In the genomic region with DNA sequence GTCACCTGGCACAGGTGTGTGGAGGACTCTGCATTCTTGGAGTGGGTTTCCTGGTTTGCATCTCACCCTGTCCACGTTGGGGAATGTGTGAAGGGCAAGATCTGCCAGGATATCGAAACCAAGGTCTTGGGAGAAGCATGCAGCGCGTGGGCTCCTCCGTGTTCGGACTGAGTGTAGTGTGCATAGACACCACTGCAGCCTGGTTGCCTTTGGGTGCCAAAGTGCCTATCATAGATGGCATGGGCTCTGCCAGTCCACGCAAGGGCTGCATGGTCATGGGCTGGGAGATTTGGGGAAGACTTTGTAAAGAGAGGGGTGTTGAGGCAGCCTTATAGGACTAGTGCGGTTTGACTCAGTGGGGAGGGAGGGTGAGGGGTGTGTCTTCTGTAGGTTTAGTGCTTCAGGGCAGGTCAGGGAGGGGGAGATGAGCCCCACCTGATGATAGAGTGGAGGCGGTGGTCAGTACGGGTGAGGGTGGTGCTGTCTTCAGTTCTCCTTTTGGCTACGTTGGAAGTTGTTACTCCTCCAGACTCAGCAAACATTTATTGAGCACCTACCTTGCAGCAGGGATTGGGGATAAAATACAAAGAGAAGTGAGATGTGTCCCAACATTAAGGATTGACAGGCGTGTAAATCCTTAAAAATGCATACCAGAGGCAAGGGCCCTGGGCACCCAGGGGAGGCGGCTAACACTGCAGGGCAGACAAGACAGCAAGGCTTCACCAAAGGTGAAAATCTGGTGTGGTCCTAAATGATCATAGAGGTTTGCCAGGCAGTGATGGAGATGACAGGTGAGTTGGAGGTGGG, we compare ENCODE assay signal across 32 cellular contexts. TPM values are rescaled to one million over a fixed set of nuclear protein-coding genes. Genes with fewer than 3 reads are reported as not detected.
DNase-seq lines count a peak whose midpoint lies in the region; ATAC-seq, FAIRE-seq and TF ChIP-seq lines count a peak whose summit lies in the region.
"Had no signal": no experiment of that assay in that cellular context is flagged by ENCODE, and none has a peak within 500 bp of the region (broad histone marks: within the 10 kb centered on the region; RNA-seq: fewer than 3 reads in every experiment).

No MANE protein-coding gene starts in this region.

- H3K9me3 ChIP-seq in HepG2 (ENCODE audit: low read length) = no peaks in the 10 kb centered on the region
- H3K9me3 ChIP-seq in right lobe of liver = no peaks in the 10 kb centered on the region
- H3K9me3 ChIP-seq in mesenchymal stem cell (ENCODE audit: control insufficient read depth, low read length) = no peaks in the 10 kb centered on the region
- H3K9me3 ChIP-seq in upper lobe of right lung = no peaks in the 10 kb centered on the region
- no peaks in the 10 kb centered on the region for H3K9me3 ChIP-seq in endodermal cell (ENCODE audit: control insufficient read depth, low read length)
- H3K9me3 ChIP-seq: adrenal gland, pancreas, thyroid gland had no signal

- no peak overlapping the region for H2BK120ac ChIP-seq in mesenchymal stem cell (ENCODE audit: low read depth, low read length)

- no peak overlapping the region for H2AK5ac ChIP-seq in mesenchymal stem cell (ENCODE audit: low read length, severe bottlenecking)

- TF ChIP-seq CTCF in HepG2 (CRISPR knock-in tag; IDR thresholded peaks at IDR 0.05) (no peak), right lobe of liver (IDR thresholded peaks at IDR 0.05) (no peak), KMS-11 (conservative IDR thresholded peaks at IDR 0.05; ENCODE audit: low read depth, low read length) (no peak), upper lobe of right lung (IDR thresholded peaks at IDR 0.05) (no peak), glutamatergic neuron (IDR thresholded peaks at IDR 0.05; ENCODE audit: partially characterized antibody, unreplicated experiment) (no peak), endodermal cell (conservative IDR thresholded peaks at IDR 0.05) (no peak)

- H3K4me1 Mint-ChIP-seq in glutamatergic neuron (ENCODE audit: low read depth, unreplicated experiment) (peaks cover 13% of the 10 kb centered on the region), endodermal cell (no peaks in the 10 kb centered on the region)
- H3K4me1 Mint-ChIP-seq: brain had no signal

- H2BK5ac ChIP-seq in mesenchymal stem cell (ENCODE audit: low read depth, low read length, poor library complexity, severe bottlenecking) = no peak overlapping the region

- no peak overlapping the region for H3K4me3 ChIP-seq in HepG2 (replicated peaks in 1 of 3; ENCODE audit: insufficient read depth in 1 of 3, low read depth in 2 of 3, low read length in 3 of 3)
- H3K4me3 ChIP-seq in right lobe of liver = no peak overlapping the region
- no peak overlapping the region for H3K4me3 ChIP-seq in KMS-11 (IDR thresholded peaks at IDR 0.05; ENCODE audit: insufficient read depth, low read depth, low read length)
- no peak overlapping the region for H3K4me3 ChIP-seq in mesenchymal stem cell (ENCODE audit: insufficient read depth in 1 of 2, low read depth in 1 of 2, low read length in 2 of 2)
- H3K4me3 ChIP-seq in upper lobe of right lung = no peak overlapping the region
- no peak overlapping the region for H3K4me3 ChIP-seq in endodermal cell (ENCODE audit: low read length)
- H3K4me3 ChIP-seq: adrenal gland, pancreas, thyroid gland had no signal

- no peak overlapping the region for H3K14ac ChIP-seq in mesenchymal stem cell (ENCODE audit: low read length in 2 of 2)

- no peak overlapping the region for H2BK15ac ChIP-seq in mesenchymal stem cell (ENCODE audit: low read depth, poor library complexity, severe bottlenecking)

- no peaks in the 10 kb centered on the region for H4K20me1 ChIP-seq in HepG2 (ENCODE audit: insufficient read depth, low read length)
- H4K20me1 ChIP-seq in KMS-11 (ENCODE audit: insufficient read depth) = no peaks in the 10 kb centered on the region

- no peak for TF ChIP-seq RAD21 in HepG2 (CRISPR knock-in tag; IDR thresholded peaks at IDR 0.05)

- no peaks in the 10 kb centered on the region for H3K4me1 ChIP-seq in HepG2 (ENCODE audit: insufficient read depth, low read length)
- peaks cover 0 to 10% (median 0%) of the 10 kb centered on the region in 4 donors for H3K4me1 ChIP-seq in right lobe of liver
- peaks cover 100% of the 10 kb centered on the region for H3K4me1 ChIP-seq in KMS-11 (ENCODE audit: low read depth, poor library complexity, severe bottlenecking)
- H3K4me1 ChIP-seq in mesenchymal stem cell (ENCODE audit: control insufficient read depth, insufficient read depth, low read depth, low read length) = peaks cover 9% of the 10 kb centered on the region
- H3K4me1 ChIP-seq in upper lobe of right lung = peaks cover 4% of the 10 kb centered on the region
- H3K4me1 ChIP-seq in endodermal cell (ENCODE audit: control insufficient read depth, insufficient read depth, low read length) = no peaks in the 10 kb centered on the region
- H3K4me1 ChIP-seq: adrenal gland had no signal

- H4K8ac ChIP-seq in mesenchymal stem cell (ENCODE audit: low read length) = peak overlapping the region; percentile 31

- H3K9me3 Mint-ChIP-seq in glutamatergic neuron (ENCODE audit: unreplicated experiment) (peaks cover 19% of the 10 kb centered on the region), endodermal cell (peaks cover 41% of the 10 kb centered on the region)
- H3K9me3 Mint-ChIP-seq: activated CD4-positive, alpha-beta memory T cell treated with anti-CD3 and anti-CD28 coated beads, Interleukin-2, amount 10 ng/mL, durations not matched to agents 7 days and 5 days; natural killer cell treated with Interleukin-12 subunit alpha and Interleukin-12 subunit beta and Interleukin-15 and Interleukin-18, amount 100 ng/mL, for 72 hours; stimulated activated naive CD8-positive, alpha-beta T cell treated with anti-CD3 and anti-CD28 coated beads, Interleukin-15, Interleukin-2, amounts not matched to agents 100 ng/mL and 50 ng/mL, for 24 hours had no signal

- in situ Hi-C loops in HepG2 (cut with HindIII; ENCODE audit: extremely low pct_ligation_motif_present, low pct_unique_long_range_greater_than_20kb) = no loop called here

- H3K27me3 Mint-ChIP-seq in glutamatergic neuron (ENCODE audit: unreplicated experiment) (peaks cover 2% of the 10 kb centered on the region), endodermal cell (ENCODE audit: insufficient read depth) (no peaks in the 10 kb centered on the region)
- H3K27me3 Mint-ChIP-seq: brain; natural killer cell treated with Interleukin-12 subunit alpha and Interleukin-12 subunit beta and Interleukin-15 and Interleukin-18, amount 100 ng/mL, for 72 hours; stimulated activated naive CD8-positive, alpha-beta T cell treated with anti-CD3 and anti-CD28 coated beads, Interleukin-15, Interleukin-2, amounts not matched to agents 100 ng/mL and 50 ng/mL, for 24 hours had no signal

- CTCF ChIA-PET in HepG2 (lab: Yijun Ruan, JAX; ENCODE audit: low intra/inter-chr PET ratio, low total read pairs) = no interaction called here

- H3K9ac ChIP-seq in HepG2 (ENCODE audit: insufficient read depth, low read depth, low read length) (no peak overlapping the region), KMS-11 (peak overlapping the region; percentile 64), mesenchymal stem cell (ENCODE audit: low read length) (no peak overlapping the region), endodermal cell (ENCODE audit: extremely low read depth, low read length, poor library complexity, severe bottlenecking) (no peak overlapping the region)

- no peak for ATAC-seq in HepG2
- ATAC-seq in right lobe of liver = no peak
- peak; percentile 1 for ATAC-seq in upper lobe of right lung
- ATAC-seq in HG02852 (IDR thresholded peaks at IDR 0.05; ENCODE audit: unreplicated experiment) = no peak
- ATAC-seq: left lobe of liver; natural killer cell treated with Interleukin-12 subunit alpha and Interleukin-12 subunit beta and Interleukin-15 and Interleukin-18, amount 100 ng/mL, for 72 hours; pancreas; right cardiac atrium had no signal

- no peak overlapping the region for H3K23ac ChIP-seq in mesenchymal stem cell (ENCODE audit: low read length in 2 of 2)

- no peak overlapping the region for H2BK12ac ChIP-seq in mesenchymal stem cell (ENCODE audit: low read length in 2 of 2)

- H3K36me3 Mint-ChIP-seq in glutamatergic neuron (ENCODE audit: unreplicated experiment) (peaks cover 13% of the 10 kb centered on the region), endodermal cell (ENCODE audit: low read depth) (peaks cover 2% of the 10 kb centered on the region)
- H3K36me3 Mint-ChIP-seq: brain; natural killer cell treated with Interleukin-12 subunit alpha and Interleukin-12 subunit beta and Interleukin-15 and Interleukin-18, amount 100 ng/mL, for 72 hours had no signal

- H3K4me3 Mint-ChIP-seq in glutamatergic neuron (ENCODE audit: unreplicated experiment) (no peak overlapping the region), endodermal cell (no peak overlapping the region)
- H3K4me3 Mint-ChIP-seq: activated CD4-positive, alpha-beta memory T cell treated with anti-CD3 and anti-CD28 coated beads, Interleukin-2, amount 10 ng/mL, durations not matched to agents 7 days and 5 days; brain; H9; immature natural killer cell; natural killer cell treated with Interleukin-12 subunit alpha and Interleukin-12 subunit beta and Interleukin-15 and Interleukin-18, amount 100 ng/mL, for 72 hours; stimulated activated naive CD8-positive, alpha-beta T cell treated with anti-CD3 and anti-CD28 coated beads, Interleukin-15, Interleukin-2, amounts not matched to agents 100 ng/mL and 50 ng/mL, for 24 hours had no signal

- TF ChIP-seq EP300 in HepG2 (IDR thresholded peaks at IDR 0.05; ENCODE audit: low read depth in 2 of 2, low read length in 2 of 2) (no peak), HepG2 (CRISPR knock-in tag; IDR thresholded peaks at IDR 0.05; ENCODE audit: borderline replicate concordance) (no peak)

- H2AFZ ChIP-seq in HepG2 (ENCODE audit: low read length) (no peak overlapping the region), KMS-11 (ENCODE audit: low read depth) (0 out of 2 replicates have a peak overlapping the region, but pooled peaks have one; percentile 0), mesenchymal stem cell (ENCODE audit: low read depth, low read length) (no peak overlapping the region)

- H3K27ac ChIP-seq in HepG2 (ENCODE audit: extremely low read length, insufficient read depth, low read length) = no peak overlapping the region
- no peak overlapping the region for H3K27ac ChIP-seq in right lobe of liver
- H3K27ac ChIP-seq in KMS-11 = peak overlapping the region; percentile 92
- H3K27ac ChIP-seq in mesenchymal stem cell (ENCODE audit: low read length, poor library complexity, severe bottlenecking) = no peak overlapping the region
- H3K27ac ChIP-seq in upper lobe of right lung = no peak overlapping the region
- no peak overlapping the region for H3K27ac ChIP-seq in endodermal cell (ENCODE audit: low read depth, low read length)
- H3K27ac ChIP-seq: adrenal gland, pancreas, thyroid gland had no signal

- H3K4me2 ChIP-seq in HepG2 (ENCODE audit: low read depth, low read length) (no peak overlapping the region), KMS-11 (peak overlapping the region; percentile 95), mesenchymal stem cell (ENCODE audit: low read length, poor library complexity, severe bottlenecking) (no peak overlapping the region)

- no TSS peak for BruUV-seq in HepG2 (replicated peaks; lab: Mats Ljungman, UMichigan)

- H3K36me3 ChIP-seq in HepG2 (replicated peaks in 1 of 2; ENCODE audit: control insufficient read depth in 1 of 2, insufficient read depth in 2 of 2, low read length in 2 of 2) = peaks cover 3% of the 10 kb centered on the region in 2 experiments; a peak in 1 of 5 replicates
- H3K36me3 ChIP-seq in right lobe of liver = no peaks in the 10 kb centered on the region
- H3K36me3 ChIP-seq in KMS-11 (ENCODE audit: insufficient read depth) = no peaks in the 10 kb centered on the region
- no peaks in the 10 kb centered on the region for H3K36me3 ChIP-seq in mesenchymal stem cell (ENCODE audit: control insufficient read depth in 1 of 2, insufficient read depth in 2 of 2, low read depth in 1 of 2, low read length in 2 of 2)
- no peaks in the 10 kb centered on the region for H3K36me3 ChIP-seq in upper lobe of right lung
- H3K36me3 ChIP-seq in endodermal cell (ENCODE audit: control insufficient read depth, insufficient read depth, low read length) = no peaks in the 10 kb centered on the region
- H3K36me3 ChIP-seq: adrenal gland, pancreas, thyroid gland had no signal

- peak; percentile 4 for FAIRE-seq in HepG2 (lab: Jason Lieb, UNC)
- FAIRE-seq: pancreas had no signal

- POLR2A ChIA-PET in HepG2 (lab: Yijun Ruan, JAX) = no interaction called here

- H3K79me2 ChIP-seq in HepG2 (ENCODE audit: insufficient read depth, low read length) = no peaks in the 10 kb centered on the region
- peaks cover 65% of the 10 kb centered on the region for H3K79me2 ChIP-seq in KMS-11 (ENCODE audit: insufficient read depth, low read depth)

- WGBS in HepG2 (ENCODE audit: low lambda C conversion rate) = 68% methylated on average over 13 of the region's 13 CpGs
- WGBS in right lobe of liver (ENCODE audit: insufficient coverage, low coverage, low lambda C conversion rate, missing lambda C conversion rate) = 79% methylated on average over 13 of the region's 13 CpGs
- WGBS in mesenchymal stem cell = 88% methylated on average over 12 of the region's 13 CpGs
- 89 to 96% methylated on average over 10 to 13 of the region's 13 CpGs for WGBS in endodermal cell (ENCODE audit: insufficient coverage in 1 of 2, insufficient read length in 1 of 2), 2 experiments

- H3K27ac Mint-ChIP-seq in glutamatergic neuron (ENCODE audit: unreplicated experiment) = no peak overlapping the region
- no peak overlapping the region for H3K27ac Mint-ChIP-seq in endodermal cell
- H3K27ac Mint-ChIP-seq: brain; H9; immature natural killer cell; natural killer cell treated with Interleukin-12 subunit alpha and Interleukin-12 subunit beta and Interleukin-15 and Interleukin-18, amount 100 ng/mL, for 72 hours; stimulated activated naive CD8-positive, alpha-beta T cell treated with anti-CD3 and anti-CD28 coated beads, Interleukin-15, Interleukin-2, amounts not matched to agents 100 ng/mL and 50 ng/mL, for 24 hours had no signal

- no peak overlapping the region for H3K18ac ChIP-seq in mesenchymal stem cell (ENCODE audit: low read depth in 1 of 2, low read length in 2 of 2)

- peaks cover 11% of the 10 kb centered on the region for H3K79me1 ChIP-seq in mesenchymal stem cell (replicated peaks; ENCODE audit: low read length, poor library complexity, severe bottlenecking)

- H4K91ac ChIP-seq in mesenchymal stem cell (ENCODE audit: low read length) = no peak overlapping the region

- DNase-seq in HepG2 (ENCODE audit: low spot score) (no peak), right lobe of liver (no peak), mesenchymal stem cell (no peak), upper lobe of right lung (peak; percentile 59), glutamatergic neuron (no peak), endodermal cell (no peak)
- DNase-seq: ACHN; activated CD4-positive, alpha-beta memory T cell treated with anti-CD3 and anti-CD28 coated beads, Interleukin-2, amount 10 ng/mL, durations not matched to agents 7 days and 5 days; activated naive CD4-positive, alpha-beta T cell; adrenal gland; C1 segment of cervical spinal cord; DND-41; effector CD4-positive, alpha-beta T cell; foreskin fibroblast; H9; hippocampal formation; immature natural killer cell; NCI-H1048; NCI-H1694 treated with DMSO at 0.1 percent for 48 hours; NCI-H774; OCI-M1; SHP77; SW 1271; thyroid gland had no signal

- H3K4ac ChIP-seq in mesenchymal stem cell (ENCODE audit: low read depth in 1 of 2, low read length in 2 of 2) = no peak overlapping the region

- TF ChIP-seq POLR2A in HepG2 (IDR thresholded peaks at IDR 0.05; ENCODE audit: insufficient read depth in 1 of 2, low read depth in 2 of 2, low read length in 2 of 2) = no peak
- TF ChIP-seq POLR2A in right lobe of liver (IDR thresholded peaks at IDR 0.05) = no peak

- intact Hi-C loops in HepG2 (cut with micrococcal nuclease; ENCODE audit: unreplicated experiment) (no loop called here), right lobe of liver (cut with DNase I) (no loop called here), upper lobe of right lung (cut with DNase I) (no loop called here)

- H3K27me3 ChIP-seq in HepG2 (ENCODE audit: control insufficient read depth in 1 of 2, insufficient read depth in 2 of 2, low read length in 2 of 2) (no peaks in the 10 kb centered on the region; a peak in 2 of 5 replicates), right lobe of liver (no peaks in the 10 kb centered on the region), KMS-11 (ENCODE audit: insufficient read depth, low read depth) (no peaks in the 10 kb centered on the region), mesenchymal stem cell (ENCODE audit: control insufficient read depth in 1 of 2, insufficient read depth in 1 of 2, low read length in 2 of 2) (peaks cover 0 to 24% of the 10 kb centered on the region in 2 experiments), upper lobe of right lung (no peaks in the 10 kb centered on the region), endodermal cell (ENCODE audit: control insufficient read depth, insufficient read depth, low read length, poor library complexity, severe bottlenecking) (no peaks in the 10 kb centered on the region)
- H3K27me3 ChIP-seq: adrenal gland, pancreas, thyroid gland had no signal

RNA-seq across cellular contexts. Expression of gene DUSP22, which starts 28.3 kb away (rescaled TPM):
- total RNA-seq in HepG2 (2016; rRNA removed; fragmentation: Illumina TruSeq; extraction: Trizol) (29.1 and 32.8 TPM in 2 replicates), right lobe of liver (10 to 100 TPM; 20.6 to 24.8 (median 21.3) TPM), upper lobe of right lung (61.2 TPM), glutamatergic neuron (ENCODE audit: unreplicated experiment) (40.4 TPM), endodermal cell (10 to 100 TPM; 33.5 to 35.4 TPM)
- total RNA-seq in HepG2 (2016; cell fraction: cytosol; rRNA removed; fragmentation: Illumina TruSeq; extraction: Trizol; ENCODE audit: low read depth) = 22.6 TPM in 2 replicates
- total RNA-seq in HepG2 (2016; cell fraction: insoluble cytoplasmic fraction; rRNA removed; fragmentation: Illumina TruSeq; extraction: Trizol) = 25.5 and 31.6 TPM in 2 replicates
- 56.6 and 61.9 TPM in 2 replicates for total RNA-seq in HepG2 (2016; cell fraction: membrane; rRNA removed; fragmentation: Illumina TruSeq; extraction: Trizol)
- 32.2 and 39.4 TPM in 2 replicates for total RNA-seq in HepG2 (2016; cell fraction: nucleus; rRNA removed; fragmentation: Illumina TruSeq; extraction: Trizol)
- polyA plus RNA-seq in HepG2 (2011; rRNA removed) = 20.2 and 22.5 TPM in 2 replicates
- 21.7 and 22.6 TPM in 2 replicates for polyA plus RNA-seq in HepG2 (2011; cell fraction: cytosol; rRNA removed)
- polyA plus RNA-seq in HepG2 (2011; cell fraction: nucleus; rRNA removed) = 114 and 123 TPM in 2 replicates
- 26.8 and 53.2 TPM in 2 replicates for polyA plus RNA-seq in HepG2 (2012)
- polyA plus RNA-seq in HepG2 (2016; cell fraction: cytosol; fragmentation: Illumina TruSeq; extraction: Trizol; ENCODE audit: low read depth) = 30.2 and 39.2 TPM in 2 replicates
- 30.2 and 36.3 TPM in 2 replicates for polyA plus RNA-seq in HepG2 (2016; cell fraction: insoluble cytoplasmic fraction; fragmentation: Illumina TruSeq; extraction: Trizol; ENCODE audit: low read depth)
- polyA plus RNA-seq in HepG2 (2016; cell fraction: membrane; fragmentation: Illumina TruSeq; extraction: Trizol; ENCODE audit: low read depth) = 58.4 and 62.7 TPM in 2 replicates
- polyA plus RNA-seq in HepG2 (2016; cell fraction: nucleus; fragmentation: Illumina TruSeq; extraction: Trizol; ENCODE audit: insufficient read depth, low read depth) = 46.9 and 51.1 TPM in 2 replicates
- polyA minus RNA-seq in HepG2 (2011; rRNA and poly(A)+ RNA removed; ENCODE audit: low replicate concordance) = 5.3 and 29.0 TPM in 2 replicates
- polyA minus RNA-seq in HepG2 (2011; cell fraction: cytosol; rRNA and poly(A)+ RNA removed) = 5.7 and 8.6 TPM in 2 replicates
- polyA minus RNA-seq in HepG2 (2011; cell fraction: nucleus; rRNA and poly(A)+ RNA removed) = 42.6 and 44.8 TPM in 2 replicates
- polyA plus RNA-seq in mesenchymal stem cell (2013, experiment 1 of 2) = 27.0 TPM
- polyA plus RNA-seq in mesenchymal stem cell (2013, experiment 2 of 2) = 27.3 TPM
- polyA plus RNA-seq in endodermal cell (2013, experiment 1 of 2) = 41.4 TPM
- 38.1 TPM for polyA plus RNA-seq in endodermal cell (2013, experiment 2 of 2)
